In genomic region chr20:62607366-62608217, GRCh38 we compare ENCODE assay signal across 16 cellular contexts. TPM values are rescaled to one million over a fixed set of nuclear protein-coding genes. Genes with fewer than 3 reads are reported as not detected.
DNase-seq lines count a peak whose midpoint lies in the region; ATAC-seq, FAIRE-seq and TF ChIP-seq lines count a peak whose summit lies in the region.
"Had no signal": no experiment of that assay in that cellular context is flagged by ENCODE, and none has a peak within 500 bp of the region (broad histone marks: within the 10 kb centered on the region; RNA-seq: fewer than 3 reads in every experiment).

No MANE protein-coding gene starts in this region.

- no peaks in the 10 kb centered on the region for H3K79me2 ChIP-seq in HepG2 (ENCODE audit: insufficient read depth, low read length)

- no peak for TF ChIP-seq CTCF in natural killer cell (IDR thresholded peaks at IDR 0.05)
- TF ChIP-seq CTCF in RWPE1 (conservative IDR thresholded peaks at IDR 0.05; ENCODE audit: low read depth) = no peak
- TF ChIP-seq CTCF in HepG2 (CRISPR knock-in tag; IDR thresholded peaks at IDR 0.05) = no peak
- no peak for TF ChIP-seq CTCF in spleen (IDR thresholded peaks at IDR 0.05 in 8 of 11, conservative IDR thresholded peaks at IDR 0.05 in 3 of 11)

- H3K27me3 ChIP-seq in HepG2 (ENCODE audit: control insufficient read depth in 1 of 2, insufficient read depth in 2 of 2, low read length in 2 of 2) = peaks cover 37 to 91% of the 10 kb centered on the region in 2 experiments
- peaks cover 0 to 34% (median 0%) of the 10 kb centered on the region in 7 donors for H3K27me3 ChIP-seq in spleen (replicated peaks in 1 of 7)

- no peaks in the 10 kb centered on the region for H3K27me3 Mint-ChIP-seq in natural killer cell treated with Interleukin-12 subunit alpha and Interleukin-12 subunit beta and Interleukin-15 and Interleukin-18, amount 100 ng/mL, for 72 hours
- H3K27me3 Mint-ChIP-seq in natural killer cell (ENCODE audit: low read depth in 2 of 2) = no peaks in the 10 kb centered on the region
- H3K27me3 Mint-ChIP-seq: CD4-positive, alpha-beta T cell had no signal

- H3K4me1 Mint-ChIP-seq in natural killer cell treated with Interleukin-12 subunit alpha and Interleukin-12 subunit beta and Interleukin-15 and Interleukin-18, amount 100 ng/mL, for 72 hours (ENCODE audit: low read depth in 2 of 2) = peaks cover 30 to 31% of the 10 kb centered on the region in 2 donors
- peaks cover 22 to 37% of the 10 kb centered on the region in 2 donors for H3K4me1 Mint-ChIP-seq in natural killer cell

- CTCF ChIA-PET in RWPE1 (lab: Yijun Ruan, JAX) (interaction anchor here (0.6 to 4.9 kb wide), 2 partner anchors 10 to 294 kb away, joined by 3 to 44 read pairs; no protein-coding TSS in a partner anchor), HepG2 (lab: Yijun Ruan, JAX; ENCODE audit: low intra/inter-chr PET ratio, low total read pairs) (no interaction called here)

- FAIRE-seq in HepG2 (lab: Jason Lieb, UNC) = no peak
- FAIRE-seq: H54 had no signal

- ATAC-seq in natural killer cell treated with Interleukin-12 subunit alpha and Interleukin-12 subunit beta and Interleukin-15 and Interleukin-18, amount 100 ng/mL, for 72 hours = no peak
- no peak for ATAC-seq in natural killer cell
- no peak for ATAC-seq in HepG2
- ATAC-seq: Right ventricle myocardium inferior had no signal

- no peaks in the 10 kb centered on the region for H3K36me3 Mint-ChIP-seq in natural killer cell treated with Interleukin-12 subunit alpha and Interleukin-12 subunit beta and Interleukin-15 and Interleukin-18, amount 100 ng/mL, for 72 hours
- H3K36me3 Mint-ChIP-seq in natural killer cell = no peaks in the 10 kb centered on the region

- TF ChIP-seq POLR2A in HepG2 (IDR thresholded peaks at IDR 0.05; ENCODE audit: insufficient read depth in 1 of 2, low read depth in 2 of 2, low read length in 2 of 2) (no peak), spleen (IDR thresholded peaks at IDR 0.05) (no peak)

- H3K27ac ChIP-seq in RWPE1 (peak overlapping the region; percentile 90), HepG2 (ENCODE audit: extremely low read length, insufficient read depth, low read length) (no peak overlapping the region), spleen (peak overlapping the region in 2 of 8 donors; percentile 92 to 96)

- no peak for DNase-seq in natural killer cell treated with Interleukin-12 subunit alpha and Interleukin-12 subunit beta and Interleukin-15 and Interleukin-18, amount 100 ng/mL, for 72 hours (ENCODE audit: low spot score)
- DNase-seq in natural killer cell (no peak), RWPE1 (ENCODE audit: low spot score) (no peak), HepG2 (ENCODE audit: low spot score) (no peak), mesenteric fat pad (ENCODE audit: low spot score) (no peak), spleen (no peak)
- no peak for DNase-seq in activated T-cell treated with anti-CD3 and anti-CD28 coated beads, Interleukin-2, amount 50 U/mL, for 1 hour
- DNase-seq: Calu3; CD4-positive, alpha-beta T cell; Kasumi-1; NCI-H1436 treated with DMSO at 0.1 percent for 48 hours; NCI-H2227 treated with DMSO at 0.1 percent for 48 hours; NCI-H524 treated with DMSO at 0.1 percent for 48 hours; SK-N-SH had no signal

- H3K36me3 ChIP-seq in HepG2 (replicated peaks in 1 of 2; ENCODE audit: control insufficient read depth in 1 of 2, insufficient read depth in 2 of 2, low read length in 2 of 2) = no peaks in the 10 kb centered on the region
- no peaks in the 10 kb centered on the region for H3K36me3 ChIP-seq in spleen

- H3K4me1 ChIP-seq in HepG2 (ENCODE audit: insufficient read depth, low read length) (peaks cover 11% of the 10 kb centered on the region), spleen (peaks cover 29 to 58% (median 51%) of the 10 kb centered on the region in 6 donors)

- H3K4me3 Mint-ChIP-seq in natural killer cell treated with Interleukin-12 subunit alpha and Interleukin-12 subunit beta and Interleukin-15 and Interleukin-18, amount 100 ng/mL, for 72 hours = peak overlapping the region; percentile 38
- H3K4me3 Mint-ChIP-seq in natural killer cell = no peak overlapping the region
- H3K4me3 Mint-ChIP-seq: CD4-positive, alpha-beta T cell had no signal

- 36% methylated on average over 20 of the region's 21 CpGs for WGBS in HepG2 (ENCODE audit: low lambda C conversion rate)
- 85 to 91% (median 89%) methylated on average over 19 to 21 of the region's 21 CpGs for WGBS in spleen, 5 donors

- in situ Hi-C loops in HepG2 (cut with HindIII; ENCODE audit: extremely low pct_ligation_motif_present, low pct_unique_long_range_greater_than_20kb) = no loop called here

- no peak for TF ChIP-seq RAD21 in HepG2 (CRISPR knock-in tag; IDR thresholded peaks at IDR 0.05)

- BruUV-seq in HepG2 (replicated peaks; lab: Mats Ljungman, UMichigan) = no TSS peak

- no peaks in the 10 kb centered on the region; the same call in 1 of the 2 replicates for H4K20me1 ChIP-seq in HepG2 (ENCODE audit: insufficient read depth, low read length)

- POLR2A ChIA-PET in RWPE1 (lab: Yijun Ruan, JAX; ENCODE audit: low non-redundant PET) (no interaction called here), HepG2 (lab: Yijun Ruan, JAX) (interaction anchor here (1.3 kb wide), 1 partner anchor 16 kb away, joined by 3 read pairs; no protein-coding TSS in a partner anchor)

- H3K4me2 ChIP-seq in HepG2 (ENCODE audit: low read depth, low read length) = no peak overlapping the region
- H3K4me2 ChIP-seq: SK-N-SH had no signal

- TF ChIP-seq EP300 in HepG2 (IDR thresholded peaks at IDR 0.05; ENCODE audit: low read depth in 2 of 2, low read length in 2 of 2) (no peak), HepG2 (CRISPR knock-in tag; IDR thresholded peaks at IDR 0.05; ENCODE audit: borderline replicate concordance) (no peak)

- no peak overlapping the region for H2AFZ ChIP-seq in HepG2 (ENCODE audit: low read length)

- intact Hi-C loops in natural killer cell (cut with micrococcal nuclease) (no loop called here), HepG2 (cut with micrococcal nuclease; ENCODE audit: unreplicated experiment) (no loop called here), spleen (cut with DNase I; ENCODE audit: low total_unique reads) (no loop called here)

- H3K9me3 ChIP-seq in HepG2 (ENCODE audit: low read length) = no peaks in the 10 kb centered on the region
- H3K9me3 ChIP-seq in spleen = peaks cover 0 to 4% (median 0%) of the 10 kb centered on the region in 8 donors
- H3K9me3 ChIP-seq: SK-N-SH had no signal

- H3K4me3 ChIP-seq in HepG2 (replicated peaks in 1 of 3; ENCODE audit: insufficient read depth in 1 of 3, low read depth in 2 of 3, low read length in 3 of 3) = no peak overlapping the region
- no peak overlapping the region for H3K4me3 ChIP-seq in spleen

- no peak overlapping the region for H3K27ac Mint-ChIP-seq in natural killer cell treated with Interleukin-12 subunit alpha and Interleukin-12 subunit beta and Interleukin-15 and Interleukin-18, amount 100 ng/mL, for 72 hours
- H3K27ac Mint-ChIP-seq in natural killer cell = no peak overlapping the region
- H3K27ac Mint-ChIP-seq: CD4-positive, alpha-beta T cell had no signal

- H3K9ac ChIP-seq in HepG2 (ENCODE audit: insufficient read depth, low read depth, low read length) = no peak overlapping the region
- H3K9ac ChIP-seq: SK-N-SH had no signal

- H3K9me3 Mint-ChIP-seq in natural killer cell treated with Interleukin-12 subunit alpha and Interleukin-12 subunit beta and Interleukin-15 and Interleukin-18, amount 100 ng/mL, for 72 hours = no peaks in the 10 kb centered on the region
- H3K9me3 Mint-ChIP-seq in natural killer cell = no peaks in the 10 kb centered on the region
- H3K9me3 Mint-ChIP-seq: CD4-positive, alpha-beta T cell had no signal

TF ChIP-seq in HepG2, 621 proteins besides CTCF, POLR2A, EP300 and RAD21 (continues in another document):
- TF ChIP-seq ZNF44 (CRISPR knock-in tag; IDR thresholded peaks at IDR 0.05) = no peak

RNA-seq across cellular contexts. Expression of gene SLCO4A1, which starts 34.7 kb away (rescaled TPM):
- total RNA-seq in natural killer cell treated with Interleukin-12 subunit alpha and Interleukin-12 subunit beta and Interleukin-15 and Interleukin-18, amount 100 ng/mL, for 72 hours = 10 to 100 TPM; 42.9 to 88.3 TPM
- 1 to 10 TPM in 2 of 3 donors, under 1 TPM in 1; 0.59 to 1.4 (median 1.1) TPM for total RNA-seq in natural killer cell
- 23.8 and 55.5 TPM in 2 replicates for total RNA-seq in HepG2 (2016; rRNA removed; fragmentation: Illumina TruSeq; extraction: Trizol)
- 21.3 and 22.4 TPM in 2 replicates for total RNA-seq in HepG2 (2016; cell fraction: cytosol; rRNA removed; fragmentation: Illumina TruSeq; extraction: Trizol; ENCODE audit: low read depth)
- total RNA-seq in HepG2 (2016; cell fraction: insoluble cytoplasmic fraction; rRNA removed; fragmentation: Illumina TruSeq; extraction: Trizol) = 20.7 and 58.6 TPM in 2 replicates
- total RNA-seq in HepG2 (2016; cell fraction: membrane; rRNA removed; fragmentation: Illumina TruSeq; extraction: Trizol) = 31.3 and 32.0 TPM in 2 replicates
- 55.7 and 65.4 TPM in 2 replicates for total RNA-seq in HepG2 (2016; cell fraction: nucleus; rRNA removed; fragmentation: Illumina TruSeq; extraction: Trizol)
- 91.3 and 112 TPM in 2 replicates for polyA plus RNA-seq in HepG2 (2011; rRNA removed)
- 53.2 and 96.9 TPM in 2 replicates for polyA plus RNA-seq in HepG2 (2011; cell fraction: cytosol; rRNA removed)
- polyA plus RNA-seq in HepG2 (2011; cell fraction: nucleus; rRNA removed) = 133 and 239 TPM in 2 replicates
- 48.1 and 97.6 TPM in 2 replicates for polyA plus RNA-seq in HepG2 (2012)
- polyA plus RNA-seq in HepG2 (2016; cell fraction: cytosol; fragmentation: Illumina TruSeq; extraction: Trizol; ENCODE audit: low read depth) = 14.3 and 17.6 TPM in 2 replicates
- 25.9 and 26.2 TPM in 2 replicates for polyA plus RNA-seq in HepG2 (2016; cell fraction: insoluble cytoplasmic fraction; fragmentation: Illumina TruSeq; extraction: Trizol; ENCODE audit: low read depth)
- 21.9 and 22.4 TPM in 2 replicates for polyA plus RNA-seq in HepG2 (2016; cell fraction: membrane; fragmentation: Illumina TruSeq; extraction: Trizol; ENCODE audit: low read depth)
- 114 and 125 TPM in 2 replicates for polyA plus RNA-seq in HepG2 (2016; cell fraction: nucleus; fragmentation: Illumina TruSeq; extraction: Trizol; ENCODE audit: insufficient read depth, low read depth)
- polyA minus RNA-seq in HepG2 (2011; rRNA and poly(A)+ RNA removed; ENCODE audit: low replicate concordance) = 44.0 and 104 TPM in 2 replicates
- polyA minus RNA-seq in HepG2 (2011; cell fraction: cytosol; rRNA and poly(A)+ RNA removed) = 27.7 and 39.2 TPM in 2 replicates
- 31.2 and 42.4 TPM in 2 replicates for polyA minus RNA-seq in HepG2 (2011; cell fraction: nucleus; rRNA and poly(A)+ RNA removed)
- 44.4 TPM for total RNA-seq in mesenteric fat pad
- 10 to 100 TPM in 2 of 7 donors, 1 to 10 TPM in 5; 2.9 to 16.3 (median 7.1) TPM for total RNA-seq in spleen
- polyA plus RNA-seq in spleen = 1 to 10 TPM; 4.7 to 7.7 (median 5.9) TPM
